ENCODE assay signal across 23 cellular contexts in genomic region chr17:73754886-73755285, GRCh38.
"Had no signal": no experiment of that assay in that cellular context is flagged by ENCODE, and none has a peak within 500 bp of the region (broad histone marks: within the 10 kb centered on the region; RNA-seq: fewer than 3 reads in every experiment).

No MANE protein-coding gene starts in this region.

- H3K4me3 Mint-ChIP-seq: immature natural killer cell; natural killer cell; stimulated activated naive B cell treated with anti-CD40 and anti-IgM and Interleukin-4, amounts not matched to agents 10 μg/mL and 1 μg/mL and 100 μg/mL, for 72 hours; stimulated activated naive CD8-positive, alpha-beta T cell treated with anti-CD3 and anti-CD28 coated beads, Interleukin-15, Interleukin-2, amounts not matched to agents 100 ng/mL and 50 ng/mL, for 24 hours had no signal

- H3K9me3 Mint-ChIP-seq: immature natural killer cell; stimulated activated naive CD8-positive, alpha-beta T cell treated with anti-CD3 and anti-CD28 coated beads, Interleukin-15, Interleukin-2, amounts not matched to agents 100 ng/mL and 50 ng/mL, for 24 hours had no signal

- H3K9me3 ChIP-seq: left ventricle myocardium inferior, lower lobe of right lung, neutrophil, right lobe of liver, suprapubic skin, transverse colon, upper lobe of right lung, uterus had no signal

- H3K27ac Mint-ChIP-seq: natural killer cell; progenitor cell of endocrine pancreas; stimulated activated naive B cell treated with anti-CD40 and anti-IgM and Interleukin-4, amounts not matched to agents 10 μg/mL and 1 μg/mL and 100 μg/mL, for 72 hours; stimulated activated naive CD8-positive, alpha-beta T cell treated with anti-CD3 and anti-CD28 coated beads, Interleukin-15, Interleukin-2, amounts not matched to agents 100 ng/mL and 50 ng/mL, for 24 hours had no signal

- H3K27me3 Mint-ChIP-seq: stimulated activated naive CD8-positive, alpha-beta T cell treated with anti-CD3 and anti-CD28 coated beads, Interleukin-15, Interleukin-2, amounts not matched to agents 100 ng/mL and 50 ng/mL, for 24 hours had no signal

- H3K27ac ChIP-seq: dorsolateral prefrontal cortex, left ventricle myocardium inferior, lower lobe of right lung, neutrophil, parathyroid adenoma, right lobe of liver, suprapubic skin, transverse colon, upper lobe of right lung, uterus had no signal

- H3K4me3 ChIP-seq: dorsolateral prefrontal cortex, left ventricle myocardium inferior, lower lobe of right lung, right lobe of liver, suprapubic skin, transverse colon, upper lobe of right lung, uterus had no signal

- H3K36me3 ChIP-seq: left ventricle myocardium inferior, lower lobe of right lung, neutrophil, right lobe of liver, suprapubic skin, transverse colon, upper lobe of right lung, uterus had no signal

- H3K27me3 ChIP-seq: right lobe of liver, transverse colon, upper lobe of right lung, uterus had no signal

- ATAC-seq: left colon; lower lobe of right lung; natural killer cell; right lobe of liver; stimulated activated naive B cell treated with anti-CD40 and anti-IgM and Interleukin-4, amounts not matched to agents 10 μg/mL and 1 μg/mL and 100 μg/mL, for 72 hours; upper lobe of right lung had no signal

- DNase-seq: dorsolateral prefrontal cortex; effector CD4-positive, alpha-beta T cell; hypothalamus; immature natural killer cell; islet precursor cell; kidney glomerular epithelial cell; left colon; left ventricle myocardium inferior; lower lobe of right lung; natural killer cell; right lobe of liver; small intestine; stimulated activated CD4-positive, alpha-beta T cell treated with anti-CD3 and anti-CD28 coated beads, Interleukin-15, amount 100 ng/mL, for 24 hours; stimulated activated CD4-positive, alpha-beta T cell treated with anti-CD3 and anti-CD28 coated beads, Interleukin-2, amount 100 ng/mL, for 48 hours; stimulated activated naive B cell treated with anti-CD40 and anti-IgM and Interleukin-4, amounts not matched to agents 10 μg/mL and 1 μg/mL and 100 μg/mL, for 72 hours; transverse colon; upper lobe of right lung; uterus had no signal

- H2AFZ ChIP-seq: parathyroid adenoma had no signal

- H3K4me1 ChIP-seq: lower lobe of right lung, parathyroid adenoma, suprapubic skin, transverse colon, upper lobe of right lung, uterus had no signal

- H3K9ac ChIP-seq: parathyroid adenoma had no signal

- H3K36me3 Mint-ChIP-seq: natural killer cell; stimulated activated naive B cell treated with anti-CD40 and anti-IgM and Interleukin-4, amounts not matched to agents 10 μg/mL and 1 μg/mL and 100 μg/mL, for 72 hours had no signal
